Comparison of ENCODE assay signal across 9 cellular contexts in the genomic region with DNA sequence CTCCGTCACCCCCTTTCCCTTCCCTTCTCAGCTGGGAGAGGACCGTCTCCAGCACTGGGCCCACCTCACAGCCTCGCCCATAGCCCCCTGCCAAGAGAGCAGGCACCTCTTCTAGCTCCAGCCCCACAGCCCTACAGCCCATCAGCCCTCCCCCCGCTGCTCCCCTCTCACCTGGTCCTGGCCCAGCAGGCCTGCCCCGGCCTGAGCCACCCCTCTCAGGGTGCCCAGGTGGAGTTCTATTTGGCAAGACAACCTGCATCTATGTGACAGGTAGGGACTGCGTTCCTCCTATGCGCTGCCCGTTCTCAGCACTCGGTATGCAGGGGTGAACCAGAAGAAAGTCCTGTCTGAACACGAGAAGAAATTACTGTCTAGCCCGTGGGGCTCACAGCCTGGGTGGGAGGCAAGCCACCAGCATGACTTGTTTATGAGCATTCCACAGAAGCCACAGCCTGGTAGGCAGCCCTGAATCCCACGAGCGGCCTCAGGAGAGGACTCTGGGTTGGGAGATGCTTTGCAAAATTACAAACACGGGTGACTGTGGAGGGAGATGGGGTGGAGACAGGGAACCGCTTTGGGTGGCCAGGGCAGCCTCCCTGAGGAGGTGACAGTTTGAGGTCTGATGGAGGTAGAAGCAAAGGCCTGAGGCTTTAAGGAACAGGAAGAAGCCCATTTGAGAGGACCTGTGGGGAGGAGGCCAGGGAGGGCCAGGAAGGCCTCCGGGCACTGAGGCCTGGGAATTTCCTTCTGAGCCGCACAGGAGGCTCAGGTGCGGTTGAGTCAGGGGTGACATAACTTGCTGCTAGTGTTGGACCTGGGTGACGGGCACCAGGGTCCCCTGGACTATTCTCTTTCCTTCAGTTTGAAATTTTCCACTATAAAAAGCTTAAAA. TPM values are rescaled to one million over a fixed set of nuclear protein-coding genes. Genes with fewer than 3 reads are reported as not detected.
DNase-seq lines count a peak whose midpoint lies in the region; ATAC-seq and TF ChIP-seq lines count a peak whose summit lies in the region.
"Had no signal": no experiment of that assay in that cellular context is flagged by ENCODE, and none has a peak within 500 bp of the region (broad histone marks: within the 10 kb centered on the region; RNA-seq: fewer than 3 reads in every experiment).

No MANE protein-coding gene starts in this region.

- peak; percentile 10; the same call in 1 of the 2 replicates for ATAC-seq in Panc1
- no peak for ATAC-seq in GM21423 (IDR thresholded peaks at IDR 0.05; ENCODE audit: unreplicated experiment)
- no peak for ATAC-seq in HG03025 (IDR thresholded peaks at IDR 0.05; ENCODE audit: low FRiP score, unreplicated experiment)
- ATAC-seq in GM21737 (IDR thresholded peaks at IDR 0.05; ENCODE audit: unreplicated experiment), result no peak

- H3K27me3 ChIP-seq in Panc1 (ENCODE audit: control insufficient read depth, insufficient read depth, low read length) (no peaks in the 10 kb centered on the region), esophagus squamous epithelium (no peaks in the 10 kb centered on the region)
- H3K27me3 ChIP-seq: pancreas had no signal

- intact Hi-C loops in Panc1 (cut with micrococcal nuclease; ENCODE audit: unreplicated experiment) (no loop called here), esophagus squamous epithelium (cut with DNase I) (no loop called here)

- H3K4me3 ChIP-seq in Panc1 (ENCODE audit: low read depth in 2 of 2, low read length in 2 of 2) (peak overlapping the region; percentile 52 to 71; a peak in 3 of 4 replicates), esophagus squamous epithelium (peak overlapping the region in 1 of 4 donors; percentile 90)

- H3K36me3 ChIP-seq in Panc1 (ENCODE audit: control insufficient read depth, insufficient read depth, low read length) (no peaks in the 10 kb centered on the region), esophagus squamous epithelium (no peaks in the 10 kb centered on the region)
- H3K36me3 ChIP-seq: pancreas had no signal

- POLR2A ChIA-PET in Panc1 (lab: Charles Lee), result no interaction called here

- TF ChIP-seq CTCF in Panc1 (IDR thresholded peaks at IDR 0.05) (no peak), esophagus squamous epithelium (IDR thresholded peaks at IDR 0.05) (no peak)

- no peaks in the 10 kb centered on the region for H3K9me3 ChIP-seq in Panc1 (ENCODE audit: control insufficient read depth, insufficient read depth, low read depth, low read length)
- H3K9me3 ChIP-seq in esophagus squamous epithelium, result no peaks in the 10 kb centered on the region
- H3K9me3 ChIP-seq: pancreas had no signal

- TF ChIP-seq POLR2A in esophagus squamous epithelium (IDR thresholded peaks at IDR 0.05), result no peak

- peak overlapping the region; percentile 83 for H3K27ac ChIP-seq in Panc1 (ENCODE audit: low read length)
- peak overlapping the region; percentile 84 to 93 (median 89) for H3K27ac ChIP-seq in esophagus squamous epithelium

- CTCF ChIA-PET in Panc1 (lab: Charles Lee), result no interaction called here

- 41 to 54% methylated on average over 7 to 8 of the region's 19 CpGs for WGBS in esophagus squamous epithelium, 2 donors

- peaks cover 59% of the 10 kb centered on the region for H3K4me1 ChIP-seq in Panc1 (ENCODE audit: control insufficient read depth, insufficient read depth, low read length)
- peaks cover 41 to 84% (median 53%) of the 10 kb centered on the region in 3 donors for H3K4me1 ChIP-seq in esophagus squamous epithelium

- in situ Hi-C loops in Panc1 (cut with HindIII; ENCODE audit: low pct_unique_long_range_greater_than_20kb, low sequenced_read_pairs), result no loop called here

- BruUV-seq in Panc1 (replicated peaks; lab: Mats Ljungman, UMichigan), result no TSS peak

- DNase-seq in ELF-1 (ENCODE audit: low read depth, low spot score) (peak; percentile 77), Panc1 (ENCODE audit: low read depth, low spot score) (no peak), esophagus squamous epithelium (lab: John Stamatoyannopoulos, UW) (no peak), renal cortical epithelial cell (ENCODE audit: low read depth) (peak; percentile 26), epidermal melanocyte (ENCODE audit: insufficient read length, low spot score) (no peak)

RNA-seq across cellular contexts. Expression of a gene that starts 1.2 kb away (rescaled TPM):
- total RNA-seq in Panc1 (2021; ENCODE audit: unreplicated experiment) (22.4 TPM), esophagus squamous epithelium (10 to 100 TPM in 3 of 4 donors, 1 to 10 TPM in 1; 4.3 to 20.8 (median 17.1) TPM), renal cortical epithelial cell (7.6 and 20.7 TPM in 2 replicates)
- polyA plus RNA-seq in Panc1 (2012; ENCODE audit: insufficient read length), result 31.8 TPM

RNA-seq across cellular contexts. Expression of a gene that starts 51.0 kb away (rescaled TPM):
- total RNA-seq in Panc1 (2021; ENCODE audit: unreplicated experiment), result 43.4 TPM
- polyA plus RNA-seq in Panc1 (2012; ENCODE audit: insufficient read length), result 46.7 TPM
- 10 to 100 TPM; 11.2 to 21.6 (median 18.3) TPM for total RNA-seq in esophagus squamous epithelium
- total RNA-seq in renal cortical epithelial cell, result 36.7 and 37.3 TPM in 2 replicates

RNA-seq across cellular contexts. Expression of a gene that starts 58.0 kb away (rescaled TPM):
- 116 TPM for total RNA-seq in Panc1 (2021; ENCODE audit: unreplicated experiment)
- polyA plus RNA-seq in Panc1 (2012; ENCODE audit: insufficient read length), result 77.5 TPM
- total RNA-seq in esophagus squamous epithelium, result 10 to 100 TPM; 46.3 to 56.5 (median 54.8) TPM
- 66.4 and 113 TPM in 2 replicates for total RNA-seq in renal cortical epithelial cell

Comparison
In these comparisons a context has a peak if more than half of its experiments do, and no peak if none do; other contexts are left out.
1. DNase-seq: peak in ELF-1 (single experiment) and renal cortical epithelial cell (single experiment); none in Panc1 (single experiment), esophagus squamous epithelium (single experiment) and epidermal melanocyte (single experiment).